In the genomic region with DNA sequence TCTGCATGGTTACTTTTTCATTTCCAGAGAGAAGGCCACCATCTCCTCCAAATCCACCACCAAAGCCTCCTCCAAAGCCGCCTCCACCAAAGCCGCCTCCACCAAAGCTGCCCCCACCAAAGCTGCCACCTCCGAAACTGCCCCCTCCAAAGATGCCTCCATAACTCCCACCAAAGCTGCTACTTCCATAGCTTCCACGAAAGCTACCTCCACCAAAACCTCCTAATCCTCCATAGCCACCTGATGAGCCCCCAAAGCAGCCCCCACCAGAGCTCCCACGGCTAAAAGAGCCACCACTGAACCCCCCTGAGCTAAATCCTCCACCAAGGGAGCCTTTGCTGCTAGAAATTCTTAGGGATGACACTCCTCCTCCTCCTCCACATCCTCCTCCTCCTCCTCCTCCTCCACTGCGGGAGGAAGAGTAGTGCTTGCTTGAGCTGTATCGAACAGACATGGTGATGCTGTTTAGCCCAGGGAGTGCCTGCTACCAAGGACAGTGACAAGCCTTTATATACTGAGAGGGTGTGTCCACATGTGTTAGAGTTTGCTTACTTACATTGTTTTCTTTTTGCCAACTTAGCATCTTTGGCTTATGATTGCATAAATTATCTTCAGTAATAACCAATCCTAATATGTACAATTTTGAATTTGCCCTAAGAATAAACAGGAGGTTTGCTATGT, we compare ENCODE assay signal across 11 cellular contexts. TPM values are rescaled to one million over a fixed set of nuclear protein-coding genes. Genes with fewer than 3 reads are reported as not detected.
DNase-seq lines count a peak whose midpoint lies in the region; ATAC-seq, FAIRE-seq and TF ChIP-seq lines count a peak whose summit lies in the region.
"Had no signal": no experiment of that assay in that cellular context is flagged by ENCODE, and none has a peak within 500 bp of the region (broad histone marks: within the 10 kb centered on the region; RNA-seq: fewer than 3 reads in every experiment).

A gene (minus strand): TSS at position 483 of the 681 bp plus-strand sequence. CDS start 29 bp downstream, at position 454.

- H3K36me3 ChIP-seq in GM12878 (ENCODE audit: control insufficient read depth in 2 of 2, insufficient read depth in 2 of 2, low read length in 1 of 2): peaks cover 0 to 3% of the 10 kb centered on the region in 2 experiments; a peak in 2 of 4 replicates
- peaks cover 1 to 2% of the 10 kb centered on the region in 2 experiments; a peak in 3 of 5 replicates for H3K36me3 ChIP-seq in HepG2 (replicated peaks in 1 of 2; ENCODE audit: control insufficient read depth in 1 of 2, insufficient read depth in 2 of 2, low read length in 2 of 2)

- H4K20me1 ChIP-seq in GM12878 (ENCODE audit: control insufficient read depth, insufficient read depth) (no peaks in the 10 kb centered on the region), HepG2 (ENCODE audit: insufficient read depth, low read length) (no peaks in the 10 kb centered on the region)

- H3K9ac ChIP-seq in GM12878 (ENCODE audit: control insufficient read depth, insufficient read depth, low read length): no peak within 1 kb of the TSS
- no peak within 1 kb of the TSS for H3K9ac ChIP-seq in HepG2 (ENCODE audit: insufficient read depth, low read depth, low read length)

- 82% methylated on average over 7 of the region's 7 CpGs for WGBS in GM12878 (ENCODE audit: insufficient coverage, insufficient replicate concordance, low lambda C conversion rate, missing lambda C conversion rate)
- WGBS in HepG2 (ENCODE audit: low lambda C conversion rate): 97% methylated on average over 7 of the region's 7 CpGs

- intact Hi-C loops in GM12878 (cut with micrococcal nuclease; ENCODE audit: unreplicated experiment) (no loop called here), HepG2 (cut with micrococcal nuclease; ENCODE audit: unreplicated experiment) (no loop called here)

- no peak for FAIRE-seq in GM12878 (lab: Jason Lieb, UNC)
- no peak for FAIRE-seq in HepG2 (lab: Jason Lieb, UNC)
- FAIRE-seq: endothelial cell of umbilical vein had no signal

- ATAC-seq in activated T-cell treated with anti-CD3 and anti-CD28 coated beads, Interleukin-2, amount 50 U/mL, for 4 hours: no peak
- ATAC-seq in GM12878 (no peak), HepG2 (no peak), GM18858 (IDR thresholded peaks at IDR 0.05; ENCODE audit: unreplicated experiment) (no peak)

- BruUV-seq in GM12878 (replicated peaks; lab: Mats Ljungman, UMichigan): no TSS peak
- no TSS peak for BruUV-seq in HepG2 (replicated peaks; lab: Mats Ljungman, UMichigan)

- POLR2A ChIA-PET in GM12878 (lab: Charles Lee): interaction anchor here (0.6 kb wide), 1 partner anchor 177 kb away, joined by 4 read pairs; no protein-coding TSS in a partner anchor
- POLR2A ChIA-PET in HepG2 (lab: Yijun Ruan, JAX): no interaction called here

- H3K27ac ChIP-seq in GM12878 (ENCODE audit: control insufficient read depth, insufficient read depth) (no peak within 1 kb of the TSS), HepG2 (ENCODE audit: extremely low read length, insufficient read depth, low read length) (no peak within 1 kb of the TSS)

- H3K4me2 ChIP-seq in GM12878 (ENCODE audit: control insufficient read depth, insufficient read depth) (no peak within 1 kb of the TSS), HepG2 (ENCODE audit: low read depth, low read length) (no peak within 1 kb of the TSS)

- H3K4me3 ChIP-seq in GM12878 (no peak within 1 kb of the TSS), HepG2 (replicated peaks in 1 of 3; ENCODE audit: insufficient read depth in 1 of 3, low read depth in 2 of 3, low read length in 3 of 3) (no peak within 1 kb of the TSS)

- TF ChIP-seq POLR2A in GM12878 (IDR thresholded peaks at IDR 0.05; ENCODE audit: low read depth, low read length): no peak
- TF ChIP-seq POLR2A in HepG2 (IDR thresholded peaks at IDR 0.05; ENCODE audit: insufficient read depth in 1 of 2, low read depth in 2 of 2, low read length in 2 of 2): no peak

- peaks cover 14% of the 10 kb centered on the region for H3K27me3 Mint-ChIP-seq in activated T-cell treated with anti-CD3 and anti-CD28 coated beads, Interleukin-2, amount 50 U/mL, for 4 hours (ENCODE audit: low read depth)
- H3K27me3 Mint-ChIP-seq in type B pancreatic cell: no peaks in the 10 kb centered on the region

- H3K9me3 ChIP-seq in GM12878 (replicated peaks; ENCODE audit: control insufficient read depth, insufficient read depth, low read length) (no peaks in the 10 kb centered on the region), HepG2 (ENCODE audit: low read length) (no peaks in the 10 kb centered on the region)

- DNase-seq in activated T-cell treated with anti-CD3 and anti-CD28 coated beads, Interleukin-2, amount 50 U/mL, for 4 hours: no peak
- DNase-seq in activated T-cell treated with anti-CD3 and anti-CD28 coated beads, Interleukin-2, amount 50 U/mL, for 1 hour: no peak
- DNase-seq in GM12878 (ENCODE audit: low read depth, low spot score) (no peak), HepG2 (ENCODE audit: low spot score) (no peak), type B pancreatic cell (ENCODE audit: extremely low spot score, unreplicated experiment) (no peak), GM19238 (ENCODE audit: insufficient read length, low spot score) (no peak), anterior cingulate cortex (lab: John Stamatoyannopoulos, UW) (no peak)
- DNase-seq: NCI-H1694 treated with DMSO at 0.1 percent for 48 hours, SIG-M5 had no signal

- H3K4me1 ChIP-seq in GM12878 (ENCODE audit: control insufficient read depth, insufficient read depth, low read length) (peaks cover 16% of the 10 kb centered on the region), HepG2 (ENCODE audit: insufficient read depth, low read length) (peaks cover 24% of the 10 kb centered on the region)

- TF ChIP-seq EP300 in GM12878 (IDR thresholded peaks at IDR 0.05; ENCODE audit: borderline replicate concordance in 1 of 2, control insufficient read depth in 1 of 2, low read depth in 2 of 2, low read length in 2 of 2): no peak
- TF ChIP-seq EP300 in HepG2 (IDR thresholded peaks at IDR 0.05; ENCODE audit: low read depth in 2 of 2, low read length in 2 of 2): no peak
- TF ChIP-seq EP300 in HepG2 (CRISPR knock-in tag; IDR thresholded peaks at IDR 0.05; ENCODE audit: borderline replicate concordance): no peak

- CTCF ChIA-PET in GM12878 (lab: Yijun Ruan, JAX) (no interaction called here), HepG2 (lab: Yijun Ruan, JAX; ENCODE audit: low intra/inter-chr PET ratio, low total read pairs) (no interaction called here)

- no peaks in the 10 kb centered on the region for H3K9me3 Mint-ChIP-seq in activated T-cell treated with anti-CD3 and anti-CD28 coated beads, Interleukin-2, amount 50 U/mL, for 4 hours
- no peaks in the 10 kb centered on the region for H3K9me3 Mint-ChIP-seq in type B pancreatic cell

- H2AFZ ChIP-seq in GM12878 (ENCODE audit: control insufficient read depth, low read depth, low read length) (no peak within 1 kb of the TSS), HepG2 (ENCODE audit: low read length) (no peak within 1 kb of the TSS)

- H3K79me2 ChIP-seq in GM12878 (ENCODE audit: control insufficient read depth, insufficient read depth, low read length): peaks cover 5% of the 10 kb centered on the region
- H3K79me2 ChIP-seq in HepG2 (ENCODE audit: insufficient read depth, low read length): peaks cover 34% of the 10 kb centered on the region

- in situ Hi-C loops in GM12878 (cut with MboI): no loop called here
- in situ Hi-C loops in HepG2 (cut with HindIII; ENCODE audit: extremely low pct_ligation_motif_present, low pct_unique_long_range_greater_than_20kb): no loop called here

- TF ChIP-seq RAD21 in GM12878 (IDR thresholded peaks at IDR 0.05; ENCODE audit: insufficient read depth, low read depth, low read length) (no peak), HepG2 (CRISPR knock-in tag; IDR thresholded peaks at IDR 0.05) (no peak)

- H3K36me3 Mint-ChIP-seq in activated T-cell treated with anti-CD3 and anti-CD28 coated beads, Interleukin-2, amount 50 U/mL, for 4 hours (ENCODE audit: insufficient read depth): peaks cover 23% of the 10 kb centered on the region
- peaks cover 25% of the 10 kb centered on the region for H3K36me3 Mint-ChIP-seq in type B pancreatic cell

- RAD21 ChIA-PET in GM12878 (lab: Charles Lee; ENCODE audit: unreplicated experiment): no interaction called here

- no peak for TF ChIP-seq CTCF in GM12878 (IDR thresholded peaks at IDR 0.05 in 2 of 3, conservative IDR thresholded peaks at IDR 0.05 in 1 of 3; ENCODE audit: control insufficient read depth in 2 of 3, extremely low read depth in 1 of 3, insufficient read depth in 1 of 3, low read depth in 3 of 3, low read length in 3 of 3)
- no peak for TF ChIP-seq CTCF in HepG2 (CRISPR knock-in tag; IDR thresholded peaks at IDR 0.05)
- no peak for TF ChIP-seq CTCF in type B pancreatic cell (conservative IDR thresholded peaks at IDR 0.05)

- no peak within 1 kb of the TSS for H3K27ac Mint-ChIP-seq in type B pancreatic cell

- H3K4me1 Mint-ChIP-seq in activated T-cell treated with anti-CD3 and anti-CD28 coated beads, Interleukin-2, amount 50 U/mL, for 4 hours (ENCODE audit: low read depth): peaks cover 23% of the 10 kb centered on the region
- H3K4me1 Mint-ChIP-seq in type B pancreatic cell (ENCODE audit: unreplicated experiment): no peaks in the 10 kb centered on the region

- H3K27me3 ChIP-seq in GM12878 (replicated peaks in 1 of 2; ENCODE audit: control insufficient read depth in 2 of 2, insufficient read depth in 2 of 2, low read length in 1 of 2): no peaks in the 10 kb centered on the region
- no peaks in the 10 kb centered on the region; a peak in 1 of 5 replicates for H3K27me3 ChIP-seq in HepG2 (ENCODE audit: control insufficient read depth in 1 of 2, insufficient read depth in 2 of 2, low read length in 2 of 2)

- no peak within 1 kb of the TSS for H3K4me3 Mint-ChIP-seq in activated T-cell treated with anti-CD3 and anti-CD28 coated beads, Interleukin-2, amount 50 U/mL, for 4 hours
- peak within 1 kb of the TSS; percentile 70 for H3K4me3 Mint-ChIP-seq in type B pancreatic cell

- SMC1A ChIA-PET in GM12878 (lab: Charles Lee; ENCODE audit: uncharacterized antibody, unreplicated experiment): interaction anchor here (1.4 kb wide), 1 partner anchor 13 kb away, joined by 4 read pairs; no protein-coding TSS in a partner anchor

RNA-seq across cellular contexts. Expression of the gene that starts here (rescaled TPM):
- 10 to 100 TPM; 48.7 to 50.0 (median 49.7) TPM for total RNA-seq in activated T-cell treated with anti-CD3 and anti-CD28 coated beads, Interleukin-2, amount 50 U/mL, for 4 hours
- total RNA-seq in GM12878 (2013; cell fraction: nucleolus; rRNA removed): 1.1 TPM in 1 of 2 replicates, not detected in the other
- total RNA-seq in GM12878 (2014; rRNA removed): 5.7 and 12.4 TPM in 2 replicates
- total RNA-seq in GM12878 (2014; rRNA removed; fragmentation: Illumina TruSeq; extraction: Trizol): 10.8 and 11.1 TPM in 2 replicates
- 34.8 and 36.4 TPM in 2 replicates for total RNA-seq in GM12878 (2021)
- polyA plus RNA-seq in GM12878 (2011; ENCODE audit: low read depth): 3.7 TPM
- polyA plus RNA-seq in GM12878 (2011; rRNA removed): 21.3 and 41.6 TPM in 2 replicates
- 6.6 and 8.3 TPM in 2 replicates for polyA plus RNA-seq in GM12878 (2011; cell fraction: cytosol; rRNA removed)
- 4.2 and 5.9 TPM in 2 replicates for polyA plus RNA-seq in GM12878 (2011; cell fraction: nucleus; rRNA removed)
- 44.8 and 68.4 TPM in 2 replicates for polyA plus RNA-seq in GM12878 (2012)
- polyA plus RNA-seq in GM12878 (2014; fragmentation: Illumina TruSeq; extraction: Trizol): 11.1 and 14.4 TPM in 2 replicates
- 10 to 100 TPM; 16.0 to 37.0 TPM for polyA plus RNA-seq in GM12878 (2014; fragmentation: Nextera tagmentation; extraction: Ambion mirVana)
- polyA plus RNA-seq in GM12878 (2014; rRNA removed): 26.6 and 27.1 TPM in 2 replicates
- polyA plus RNA-seq in GM12878 (2016; fragmentation: Nextera tagmentation; extraction: Ambion mirVana): 10 to 100 TPM; 78.7 to 98.5 TPM
- 0.77 and 1.8 TPM in 2 replicates for polyA minus RNA-seq in GM12878 (2011; rRNA and poly(A)+ RNA removed)
- polyA minus RNA-seq in GM12878 (2011; cell fraction: cytosol; rRNA and poly(A)+ RNA removed): 1.1 and 1.5 TPM in 2 replicates
- polyA minus RNA-seq in GM12878 (2011; cell fraction: nucleus; rRNA and poly(A)+ RNA removed): 0.97 and 1.2 TPM in 2 replicates
- 25.1 and 25.7 TPM in 2 replicates for total RNA-seq in HepG2 (2016; rRNA removed; fragmentation: Illumina TruSeq; extraction: Trizol)
- total RNA-seq in HepG2 (2016; cell fraction: cytosol; rRNA removed; fragmentation: Illumina TruSeq; extraction: Trizol; ENCODE audit: low read depth): 41.7 and 51.6 TPM in 2 replicates
- total RNA-seq in HepG2 (2016; cell fraction: insoluble cytoplasmic fraction; rRNA removed; fragmentation: Illumina TruSeq; extraction: Trizol): 18.1 and 23.6 TPM in 2 replicates
- 45.4 and 53.4 TPM in 2 replicates for total RNA-seq in HepG2 (2016; cell fraction: membrane; rRNA removed; fragmentation: Illumina TruSeq; extraction: Trizol)
- total RNA-seq in HepG2 (2016; cell fraction: nucleus; rRNA removed; fragmentation: Illumina TruSeq; extraction: Trizol): 11.0 and 14.4 TPM in 2 replicates
- 23.0 and 27.5 TPM in 2 replicates for polyA plus RNA-seq in HepG2 (2011; rRNA removed)
- polyA plus RNA-seq in HepG2 (2011; cell fraction: cytosol; rRNA removed): 12.7 and 15.6 TPM in 2 replicates
- 3.8 and 4.3 TPM in 2 replicates for polyA plus RNA-seq in HepG2 (2011; cell fraction: nucleus; rRNA removed)
- polyA plus RNA-seq in HepG2 (2012): 43.3 and 55.8 TPM in 2 replicates
- polyA plus RNA-seq in HepG2 (2016; cell fraction: cytosol; fragmentation: Illumina TruSeq; extraction: Trizol; ENCODE audit: low read depth): 133 and 205 TPM in 2 replicates
- 41.5 and 58.8 TPM in 2 replicates for polyA plus RNA-seq in HepG2 (2016; cell fraction: insoluble cytoplasmic fraction; fragmentation: Illumina TruSeq; extraction: Trizol; ENCODE audit: low read depth)
- polyA plus RNA-seq in HepG2 (2016; cell fraction: membrane; fragmentation: Illumina TruSeq; extraction: Trizol; ENCODE audit: low read depth): 89.5 and 131 TPM in 2 replicates
- 41.1 and 42.9 TPM in 2 replicates for polyA plus RNA-seq in HepG2 (2016; cell fraction: nucleus; fragmentation: Illumina TruSeq; extraction: Trizol; ENCODE audit: insufficient read depth, low read depth)
- 0.64 and 16.3 TPM in 2 replicates for polyA minus RNA-seq in HepG2 (2011; rRNA and poly(A)+ RNA removed; ENCODE audit: low replicate concordance)
- polyA minus RNA-seq in HepG2 (2011; cell fraction: cytosol; rRNA and poly(A)+ RNA removed): 1.8 and 4.3 TPM in 2 replicates
- polyA minus RNA-seq in HepG2 (2011; cell fraction: nucleus; rRNA and poly(A)+ RNA removed): 2.2 and 3.5 TPM in 2 replicates
- 60.2 and 83.0 TPM in 2 replicates for total RNA-seq in type B pancreatic cell (ENCODE audit: low replicate concordance)
